ENCODE assay signal across 24 cellular contexts in genomic region chr21:45822429-45823099, GRCh38.
DNase-seq lines count a peak whose midpoint lies in the region; ATAC-seq and TF ChIP-seq lines count a peak whose summit lies in the region.
"Had no signal": no experiment of that assay in that cellular context is flagged by ENCODE, and none has a peak within 500 bp of the region (broad histone marks: within the 10 kb centered on the region; RNA-seq: fewer than 3 reads in every experiment).

No MANE protein-coding gene starts in this region.

- no peaks in the 10 kb centered on the region for H3K9me3 ChIP-seq in testis
- H3K9me3 ChIP-seq: gastrocnemius medialis, upper lobe of right lung had no signal

- no peaks in the 10 kb centered on the region for H3K27me3 ChIP-seq in testis
- H3K27me3 ChIP-seq: upper lobe of right lung had no signal

- peaks cover 52% of the 10 kb centered on the region for H3K4me1 Mint-ChIP-seq in activated T-cell treated with anti-CD3 and anti-CD28 coated beads, Interleukin-2, amount 50 U/mL, for 24 hours (ENCODE audit: low read depth)
- H3K4me1 Mint-ChIP-seq in activated T-cell treated with anti-CD3 and anti-CD28 coated beads, Interleukin-2, amount 50 U/mL, for 72 hours (ENCODE audit: low read depth), result peaks cover 60% of the 10 kb centered on the region
- H3K4me1 Mint-ChIP-seq in WTC11, result peaks cover 25% of the 10 kb centered on the region

- no peak overlapping the region for H3K27ac ChIP-seq in testis
- H3K27ac ChIP-seq: gastrocnemius medialis, parathyroid adenoma, upper lobe of right lung had no signal

- CTCF ChIA-PET in WTC11 (lab: Charles Lee), result interaction anchor here (0.8 kb wide), 1 partner anchor 58 kb away, joined by 3 read pairs; no protein-coding TSS in a partner anchor

- 83 to 88% methylated on average over 9 of the region's 9 CpGs for WGBS in testis, 2 donors

- no peak overlapping the region for H3K4me3 ChIP-seq in testis
- H3K4me3 ChIP-seq: gastrocnemius medialis, upper lobe of right lung had no signal

- H3K4me3 Mint-ChIP-seq in activated T-cell treated with anti-CD3 and anti-CD28 coated beads, Interleukin-2, amount 50 U/mL, for 24 hours, result no peak overlapping the region
- no peak overlapping the region for H3K4me3 Mint-ChIP-seq in activated T-cell treated with anti-CD3 and anti-CD28 coated beads, Interleukin-2, amount 50 U/mL, for 72 hours
- no peak overlapping the region for H3K4me3 Mint-ChIP-seq in WTC11
- H3K4me3 Mint-ChIP-seq: CD4-positive, alpha-beta T cell; dendritic cell treated with granulocyte-macrophage colony-stimulating factor and Interleukin-4, amounts not matched to agents 40 ng/mL and 50 ng/mL, for 4 days; natural killer cell treated with Interleukin-12 subunit alpha and Interleukin-12 subunit beta and Interleukin-15 and Interleukin-18, amount 100 ng/mL, for 72 hours; stimulated activated effector memory CD8-positive, alpha-beta T cell treated with anti-CD3 and anti-CD28 coated beads, Interleukin-12 subunit alpha, Interleukin-12 subunit beta, amount 100 ng/mL, for 72 hours had no signal

- TF ChIP-seq CTCF in WTC11 (IDR thresholded peaks at IDR 0.05) (no peak), testis (IDR thresholded peaks at IDR 0.05) (no peak)

- peaks cover 16% of the 10 kb centered on the region for H3K27me3 Mint-ChIP-seq in activated T-cell treated with anti-CD3 and anti-CD28 coated beads, Interleukin-2, amount 50 U/mL, for 24 hours
- H3K27me3 Mint-ChIP-seq in activated T-cell treated with anti-CD3 and anti-CD28 coated beads, Interleukin-2, amount 50 U/mL, for 72 hours (ENCODE audit: low read depth), result peaks cover 7% of the 10 kb centered on the region
- H3K27me3 Mint-ChIP-seq in WTC11 (ENCODE audit: low read depth), result no peaks in the 10 kb centered on the region
- H3K27me3 Mint-ChIP-seq: CD4-positive, alpha-beta T cell; dendritic cell treated with granulocyte-macrophage colony-stimulating factor and Interleukin-4, amounts not matched to agents 40 ng/mL and 50 ng/mL, for 4 days had no signal

- TF ChIP-seq POLR2A in testis (IDR thresholded peaks at IDR 0.05), result no peak

- H3K36me3 ChIP-seq in testis (ENCODE audit: low read depth, missing control alignments), result no peaks in the 10 kb centered on the region
- H3K36me3 ChIP-seq: gastrocnemius medialis, upper lobe of right lung had no signal

- no peak for ATAC-seq in activated T-cell treated with anti-CD3 and anti-CD28 coated beads, Interleukin-2, amount 50 U/mL, for 72 hours (replicated peaks in 1 of 2)
- ATAC-seq in WTC11 (peak; percentile 71), HG03045 (IDR thresholded peaks at IDR 0.05; ENCODE audit: unreplicated experiment) (no peak)
- ATAC-seq: gastrocnemius medialis; natural killer cell treated with Interleukin-12 subunit alpha and Interleukin-12 subunit beta and Interleukin-15 and Interleukin-18, amount 100 ng/mL, for 72 hours; right cardiac atrium; stimulated activated effector memory CD8-positive, alpha-beta T cell treated with anti-CD3 and anti-CD28 coated beads, Interleukin-12 subunit alpha, Interleukin-12 subunit beta, amount 100 ng/mL, for 72 hours; upper lobe of right lung had no signal

- no peak overlapping the region for H3K27ac Mint-ChIP-seq in activated T-cell treated with anti-CD3 and anti-CD28 coated beads, Interleukin-2, amount 50 U/mL, for 24 hours
- H3K27ac Mint-ChIP-seq in activated T-cell treated with anti-CD3 and anti-CD28 coated beads, Interleukin-2, amount 50 U/mL, for 72 hours, result no peak overlapping the region
- no peak overlapping the region for H3K27ac Mint-ChIP-seq in WTC11
- H3K27ac Mint-ChIP-seq: CD4-positive, alpha-beta T cell; dendritic cell treated with granulocyte-macrophage colony-stimulating factor and Interleukin-4, amounts not matched to agents 40 ng/mL and 50 ng/mL, for 4 days; natural killer cell treated with Interleukin-12 subunit alpha and Interleukin-12 subunit beta and Interleukin-15 and Interleukin-18, amount 100 ng/mL, for 72 hours; stimulated activated effector memory CD8-positive, alpha-beta T cell treated with anti-CD3 and anti-CD28 coated beads, Interleukin-12 subunit alpha, Interleukin-12 subunit beta, amount 100 ng/mL, for 72 hours had no signal

- H3K9me3 Mint-ChIP-seq in activated T-cell treated with anti-CD3 and anti-CD28 coated beads, Interleukin-2, amount 50 U/mL, for 24 hours, result peaks cover 2% of the 10 kb centered on the region
- H3K9me3 Mint-ChIP-seq in activated T-cell treated with anti-CD3 and anti-CD28 coated beads, Interleukin-2, amount 50 U/mL, for 72 hours, result peaks cover 0 to 3% of the 10 kb centered on the region in 2 donors
- no peaks in the 10 kb centered on the region for H3K9me3 Mint-ChIP-seq in WTC11
- H3K9me3 Mint-ChIP-seq: CD4-positive, alpha-beta T cell; dendritic cell treated with granulocyte-macrophage colony-stimulating factor and Interleukin-4, amounts not matched to agents 40 ng/mL and 50 ng/mL, for 4 days; natural killer cell treated with Interleukin-12 subunit alpha and Interleukin-12 subunit beta and Interleukin-15 and Interleukin-18, amount 100 ng/mL, for 72 hours; stimulated activated effector memory CD8-positive, alpha-beta T cell treated with anti-CD3 and anti-CD28 coated beads, Interleukin-12 subunit alpha, Interleukin-12 subunit beta, amount 100 ng/mL, for 72 hours had no signal

- intact Hi-C loops in testis (cut with DNase I; ENCODE audit: low total_unique reads), result no loop called here

- peaks cover 6% of the 10 kb centered on the region for H3K36me3 Mint-ChIP-seq in activated T-cell treated with anti-CD3 and anti-CD28 coated beads, Interleukin-2, amount 50 U/mL, for 24 hours (ENCODE audit: low read depth)
- peaks cover 5 to 6% of the 10 kb centered on the region in 2 donors for H3K36me3 Mint-ChIP-seq in activated T-cell treated with anti-CD3 and anti-CD28 coated beads, Interleukin-2, amount 50 U/mL, for 72 hours (ENCODE audit: insufficient read depth in 2 of 2)
- no peaks in the 10 kb centered on the region for H3K36me3 Mint-ChIP-seq in WTC11
- H3K36me3 Mint-ChIP-seq: natural killer cell treated with Interleukin-12 subunit alpha and Interleukin-12 subunit beta and Interleukin-15 and Interleukin-18, amount 100 ng/mL, for 72 hours had no signal

- POLR2A ChIA-PET in WTC11 (lab: Charles Lee), result no interaction called here

- H3K4me1 ChIP-seq in testis, result peaks cover 8% of the 10 kb centered on the region
- H3K4me1 ChIP-seq: gastrocnemius medialis, parathyroid adenoma, upper lobe of right lung had no signal

- DNase-seq in activated T-cell treated with anti-CD3 and anti-CD28 coated beads, Interleukin-2, amount 50 U/mL, for 24 hours, result peak; percentile 18
- no peak for DNase-seq in activated T-cell treated with anti-CD3 and anti-CD28 coated beads, Interleukin-2, amount 50 U/mL, for 72 hours
- DNase-seq in WTC11 (ENCODE audit: low spot score) (no peak), islet precursor cell (peak; percentile 54), testis (peak; percentile 9), mucosa of gallbladder (ENCODE audit: low spot score) (no peak), NCI-H1436 (lab: John Stamatoyannopoulos, UW) (no peak)
- DNase-seq: CD4-positive, alpha-beta T cell; central memory CD4-positive, alpha-beta T cell; gastrocnemius medialis; Karpas-422; NCI-H1417 treated with DMSO at 0.1 percent for 48 hours; NCI-H2081 treated with DMSO at 0.1 percent for 48 hours; NCI-H446; stimulated activated CD4-positive, alpha-beta T cell treated with anti-CD3 and anti-CD28 coated beads, Interleukin-12 subunit alpha, Interleukin-12 subunit beta, amount 100 ng/mL, for 4 hours; stimulated activated CD4-positive, alpha-beta T cell treated with anti-CD3 and anti-CD28 coated beads, Interleukin-4, amount 100 ng/mL, for 1 hour; SW 1271; upper lobe of right lung had no signal

TF ChIP-seq in WTC11, 78 proteins besides CTCF, POLR2A, EP300 and RAD21:
- TF ChIP-seq CREM (CRISPR knock-in tag; IDR thresholded peaks at IDR 0.05), result no peak
- TF ChIP-seq ZNF121 (CRISPR knock-in tag; IDR thresholded peaks at IDR 0.05), result peak; percentile 87
TF ChIP-seq in WTC11: peak in this region for 1.

Comparison
In these comparisons a context has a peak if more than half of its experiments do, and no peak if none do; other contexts are left out.
1. DNase-seq: peak in activated T-cell treated with anti-CD3 and anti-CD28 coated beads, Interleukin-2, amount 50 U/mL, for 24 hours (single experiment), islet precursor cell (single experiment) and testis (single experiment); none in activated T-cell treated with anti-CD3 and anti-CD28 coated beads, Interleukin-2, amount 50 U/mL, for 72 hours (0 of 2), WTC11 (single experiment), mucosa of gallbladder (single experiment) and NCI-H1436 (single experiment).